7 cellular contexts compared by ENCODE assay signal in genomic region chr1:41360074-41361027, GRCh38. TPM values are rescaled to one million over a fixed set of nuclear protein-coding genes. Genes with fewer than 3 reads are reported as not detected.
DNase-seq lines count a peak whose midpoint lies in the region; ATAC-seq and TF ChIP-seq lines count a peak whose summit lies in the region.

No MANE protein-coding gene starts in this region.

- H4K20me1 ChIP-seq in GM23338 (replicated peaks; ENCODE audit: insufficient read depth) (no peaks in the 10 kb centered on the region; the same call in 1 of the 2 replicates), OCI-LY1 (ENCODE audit: insufficient read depth, low read length) (no peaks in the 10 kb centered on the region)

- intact Hi-C loops in posterior vena cava (cut with DNase I), result loop anchor here in 1 of 2 donors (5.0 kb wide), 1 partner anchor 563 kb away; no protein-coding TSS in a partner anchor

- TF ChIP-seq POLR2A in erythroblast (IDR thresholded peaks at IDR 0.05; ENCODE audit: low read length), result no peak

- H3K9ac ChIP-seq in OCI-LY1 (ENCODE audit: low read length), result no peak overlapping the region; the same call in 1 of the 2 replicates

- H3K27ac ChIP-seq in GM23338 (ENCODE audit: low read depth), result no peak overlapping the region
- no peak overlapping the region for H3K27ac ChIP-seq in OCI-LY1 (ENCODE audit: low read depth, low read length, poor library complexity, severe bottlenecking)

- H3K79me2 ChIP-seq in GM23338 (replicated peaks; ENCODE audit: insufficient read depth) (no peaks in the 10 kb centered on the region), OCI-LY1 (ENCODE audit: insufficient read depth, low read length) (no peaks in the 10 kb centered on the region)

- H3K4me1 Mint-ChIP-seq in GM23338, result peaks cover 52% of the 10 kb centered on the region

- H3K36me3 Mint-ChIP-seq in GM23338 (ENCODE audit: low read depth), result no peaks in the 10 kb centered on the region; the same call in 2 of the 3 replicates

- peaks cover 41% of the 10 kb centered on the region for H3K4me1 ChIP-seq in GM23338 (ENCODE audit: insufficient read depth)
- H3K4me1 ChIP-seq in OCI-LY1 (ENCODE audit: insufficient read depth, low read length, severe bottlenecking), result peaks cover 13% of the 10 kb centered on the region

- peaks cover 52% of the 10 kb centered on the region for H3K27me3 ChIP-seq in GM23338 (ENCODE audit: insufficient read depth)
- H3K27me3 ChIP-seq in OCI-LY1 (ENCODE audit: insufficient read depth, low read length), result peaks cover 8% of the 10 kb centered on the region; the same call in 1 of the 2 replicates

- H3K9me3 Mint-ChIP-seq in GM23338, result no peaks in the 10 kb centered on the region

- H3K9me3 ChIP-seq in OCI-LY1 (ENCODE audit: low read length), result no peaks in the 10 kb centered on the region

- H3K9me2 ChIP-seq in GM23338 (ENCODE audit: insufficient read depth) (no peaks in the 10 kb centered on the region), OCI-LY1 (ENCODE audit: low read depth, low read length) (no peaks in the 10 kb centered on the region)

- H3K4me3 ChIP-seq in GM23338, result peak overlapping the region; percentile 63
- peak overlapping the region; percentile 51 for H3K4me3 ChIP-seq in OCI-LY1 (ENCODE audit: low read depth, low read length, poor library complexity, severe bottlenecking)

- peak; percentile 50 for ATAC-seq in GM23338
- ATAC-seq in HG03442 (IDR thresholded peaks at IDR 0.05; ENCODE audit: unreplicated experiment), result no peak

- peak overlapping the region; percentile 72 for H3K4me3 Mint-ChIP-seq in GM23338

- H3K36me3 ChIP-seq in GM23338 (ENCODE audit: insufficient read depth), result no peaks in the 10 kb centered on the region
- no peaks in the 10 kb centered on the region for H3K36me3 ChIP-seq in OCI-LY1 (ENCODE audit: insufficient read depth, low read length)

- H3K27ac Mint-ChIP-seq in GM23338, result no peak overlapping the region

- peaks cover 45% of the 10 kb centered on the region for H3K27me3 Mint-ChIP-seq in GM23338 (ENCODE audit: insufficient read depth, low read depth, poor library complexity)

- H2AFZ ChIP-seq in GM23338 (peak overlapping the region; percentile 77; the same call in 1 of the 2 replicates), OCI-LY1 (ENCODE audit: low read length) (no peak overlapping the region)

- TF ChIP-seq CTCF in GM23338 (conservative IDR thresholded peaks at IDR 0.05; ENCODE audit: low read depth in 2 of 2), result no peak
- no peak for TF ChIP-seq CTCF in OCI-LY1 (IDR thresholded peaks at IDR 0.05; ENCODE audit: low read length)

- H3F3A ChIP-seq in GM23338 (replicated peaks; ENCODE audit: low read depth) (0 out of 2 replicates have a peak, but pooled peaks cover 4% of the 10 kb centered on the region), OCI-LY1 (ENCODE audit: insufficient read depth, low read length) (no peaks in the 10 kb centered on the region)

- DNase-seq in GM23338 (ENCODE audit: low spot score), result peak; percentile 76
- peak; percentile 57 to 70 for DNase-seq in erythroblast (lab: John Stamatoyannopoulos, UW)
- DNase-seq in posterior vena cava (ENCODE audit: low spot score), result peak; percentile 66
- DNase-seq in cerebellar cortex (ENCODE audit: low spot score), result no peak
- DNase-seq in NCI-H1436 (lab: John Stamatoyannopoulos, UW), result no peak

- H3K4me2 ChIP-seq in GM23338, result peak overlapping the region; percentile 87
- H3K4me2 ChIP-seq in OCI-LY1 (ENCODE audit: low read length), result peak overlapping the region; percentile 71

TF ChIP-seq in GM23338, 12 proteins besides CTCF, POLR2A, EP300 and RAD21:
- TF ChIP-seq, protein P1, sequence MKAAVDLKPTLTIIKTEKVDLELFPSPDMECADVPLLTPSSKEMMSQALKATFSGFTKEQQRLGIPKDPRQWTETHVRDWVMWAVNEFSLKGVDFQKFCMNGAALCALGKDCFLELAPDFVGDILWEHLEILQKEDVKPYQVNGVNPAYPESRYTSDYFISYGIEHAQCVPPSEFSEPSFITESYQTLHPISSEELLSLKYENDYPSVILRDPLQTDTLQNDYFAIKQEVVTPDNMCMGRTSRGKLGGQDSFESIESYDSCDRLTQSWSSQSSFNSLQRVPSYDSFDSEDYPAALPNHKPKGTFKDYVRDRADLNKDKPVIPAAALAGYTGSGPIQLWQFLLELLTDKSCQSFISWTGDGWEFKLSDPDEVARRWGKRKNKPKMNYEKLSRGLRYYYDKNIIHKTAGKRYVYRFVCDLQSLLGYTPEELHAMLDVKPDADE (IDR thresholded peaks at IDR 0.05), result no peak
- no peak for TF ChIP-seq NANOG (IDR thresholded peaks at IDR 0.05; ENCODE audit: borderline replicate concordance)
- TF ChIP-seq ZNF331 (CRISPR knock-in tag; IDR thresholded peaks at IDR 0.05; ENCODE audit: low read depth), result no peak
- no peak for TF ChIP-seq ZNF114 (CRISPR knock-in tag; IDR thresholded peaks at IDR 0.05)
- TF ChIP-seq, protein P2, sequence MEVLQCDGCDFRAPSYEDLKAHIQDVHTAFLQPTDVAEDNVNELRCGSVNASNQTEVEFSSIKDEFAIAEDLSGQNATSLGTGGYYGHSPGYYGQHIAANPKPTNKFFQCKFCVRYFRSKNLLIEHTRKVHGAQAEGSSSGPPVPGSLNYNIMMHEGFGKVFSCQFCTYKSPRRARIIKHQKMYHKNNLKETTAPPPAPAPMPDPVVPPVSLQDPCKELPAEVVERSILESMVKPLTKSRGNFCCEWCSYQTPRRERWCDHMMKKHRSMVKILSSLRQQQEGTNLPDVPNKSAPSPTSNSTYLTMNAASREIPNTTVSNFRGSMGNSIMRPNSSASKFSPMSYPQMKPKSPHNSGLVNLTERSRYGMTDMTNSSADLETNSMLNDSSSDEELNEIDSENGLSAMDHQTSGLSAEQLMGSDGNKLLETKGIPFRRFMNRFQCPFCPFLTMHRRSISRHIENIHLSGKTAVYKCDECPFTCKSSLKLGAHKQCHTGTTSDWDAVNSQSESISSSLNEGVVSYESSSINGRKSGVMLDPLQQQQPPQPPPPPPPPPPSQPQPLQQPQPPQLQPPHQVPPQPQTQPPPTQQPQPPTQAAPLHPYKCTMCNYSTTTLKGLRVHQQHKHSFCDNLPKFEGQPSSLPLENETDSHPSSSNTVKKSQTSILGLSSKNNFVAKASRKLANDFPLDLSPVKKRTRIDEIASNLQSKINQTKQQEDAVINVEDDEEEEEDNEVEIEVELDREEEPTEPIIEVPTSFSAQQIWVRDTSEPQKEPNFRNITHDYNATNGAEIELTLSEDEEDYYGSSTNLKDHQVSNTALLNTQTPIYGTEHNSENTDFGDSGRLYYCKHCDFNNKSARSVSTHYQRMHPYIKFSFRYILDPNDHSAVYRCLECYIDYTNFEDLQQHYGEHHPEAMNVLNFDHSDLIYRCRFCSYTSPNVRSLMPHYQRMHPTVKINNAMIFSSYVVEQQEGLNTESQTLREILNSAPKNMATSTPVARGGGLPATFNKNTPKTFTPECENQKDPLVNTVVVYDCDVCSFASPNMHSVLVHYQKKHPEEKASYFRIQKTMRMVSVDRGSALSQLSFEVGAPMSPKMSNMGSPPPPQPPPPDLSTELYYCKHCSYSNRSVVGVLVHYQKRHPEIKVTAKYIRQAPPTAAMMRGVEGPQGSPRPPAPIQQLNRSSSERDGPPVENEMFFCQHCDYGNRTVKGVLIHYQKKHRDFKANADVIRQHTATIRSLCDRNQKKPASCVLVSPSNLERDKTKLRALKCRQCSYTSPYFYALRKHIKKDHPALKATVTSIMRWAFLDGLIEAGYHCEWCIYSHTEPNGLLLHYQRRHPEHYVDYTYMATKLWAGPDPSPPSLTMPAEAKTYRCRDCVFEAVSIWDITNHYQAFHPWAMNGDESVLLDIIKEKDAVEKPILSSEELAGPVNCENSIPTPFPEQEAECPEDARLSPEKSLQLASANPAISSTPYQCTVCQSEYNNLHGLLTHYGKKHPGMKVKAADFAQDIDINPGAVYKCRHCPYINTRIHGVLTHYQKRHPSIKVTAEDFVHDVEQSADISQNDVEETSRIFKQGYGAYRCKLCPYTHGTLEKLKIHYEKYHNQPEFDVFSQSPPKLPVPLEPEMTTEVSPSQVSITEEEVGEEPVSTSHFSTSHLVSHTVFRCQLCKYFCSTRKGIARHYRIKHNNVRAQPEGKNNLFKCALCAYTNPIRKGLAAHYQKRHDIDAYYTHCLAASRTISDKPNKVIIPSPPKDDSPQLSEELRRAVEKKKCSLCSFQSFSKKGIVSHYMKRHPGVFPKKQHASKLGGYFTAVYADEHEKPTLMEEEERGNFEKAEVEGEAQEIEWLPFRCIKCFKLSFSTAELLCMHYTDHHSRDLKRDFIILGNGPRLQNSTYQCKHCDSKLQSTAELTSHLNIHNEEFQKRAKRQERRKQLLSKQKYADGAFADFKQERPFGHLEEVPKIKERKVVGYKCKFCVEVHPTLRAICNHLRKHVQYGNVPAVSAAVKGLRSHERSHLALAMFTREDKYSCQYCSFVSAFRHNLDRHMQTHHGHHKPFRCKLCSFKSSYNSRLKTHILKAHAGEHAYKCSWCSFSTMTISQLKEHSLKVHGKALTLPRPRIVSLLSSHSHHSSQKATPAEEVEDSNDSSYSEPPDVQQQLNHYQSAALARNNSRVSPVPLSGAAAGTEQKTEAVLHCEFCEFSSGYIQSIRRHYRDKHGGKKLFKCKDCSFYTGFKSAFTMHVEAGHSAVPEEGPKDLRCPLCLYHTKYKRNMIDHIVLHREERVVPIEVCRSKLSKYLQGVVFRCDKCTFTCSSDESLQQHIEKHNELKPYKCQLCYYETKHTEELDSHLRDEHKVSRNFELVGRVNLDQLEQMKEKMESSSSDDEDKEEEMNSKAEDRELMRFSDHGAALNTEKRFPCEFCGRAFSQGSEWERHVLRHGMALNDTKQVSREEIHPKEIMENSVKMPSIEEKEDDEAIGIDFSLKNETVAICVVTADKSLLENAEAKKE (CRISPR knock-in tag; IDR thresholded peaks at IDR 0.05), result no peak

RNA-seq across cellular contexts. Expression of gene FOXO6, which starts 0.9 kb away (rescaled TPM):
- total RNA-seq in GM23338 (2014; rRNA removed; shearing (Covaris generic)), result 4.2 and 4.5 TPM in 2 replicates
- polyA plus RNA-seq in GM23338 (2016; fragmentation: Nextera tagmentation; extraction: Ambion mirVana), result 0.66 and 0.68 TPM in 2 replicates
- total RNA-seq in posterior vena cava, result under 1 TPM; 0.62 to 0.83 TPM

Comparison
In these comparisons a context has a peak if more than half of its experiments do, and no peak if none do; other contexts are left out.
1. DNase-seq: peak in GM23338 (single experiment), erythroblast (2 of 2) and posterior vena cava (single experiment); none in cerebellar cortex (single experiment) and NCI-H1436 (single experiment).